In the genomic region with DNA sequence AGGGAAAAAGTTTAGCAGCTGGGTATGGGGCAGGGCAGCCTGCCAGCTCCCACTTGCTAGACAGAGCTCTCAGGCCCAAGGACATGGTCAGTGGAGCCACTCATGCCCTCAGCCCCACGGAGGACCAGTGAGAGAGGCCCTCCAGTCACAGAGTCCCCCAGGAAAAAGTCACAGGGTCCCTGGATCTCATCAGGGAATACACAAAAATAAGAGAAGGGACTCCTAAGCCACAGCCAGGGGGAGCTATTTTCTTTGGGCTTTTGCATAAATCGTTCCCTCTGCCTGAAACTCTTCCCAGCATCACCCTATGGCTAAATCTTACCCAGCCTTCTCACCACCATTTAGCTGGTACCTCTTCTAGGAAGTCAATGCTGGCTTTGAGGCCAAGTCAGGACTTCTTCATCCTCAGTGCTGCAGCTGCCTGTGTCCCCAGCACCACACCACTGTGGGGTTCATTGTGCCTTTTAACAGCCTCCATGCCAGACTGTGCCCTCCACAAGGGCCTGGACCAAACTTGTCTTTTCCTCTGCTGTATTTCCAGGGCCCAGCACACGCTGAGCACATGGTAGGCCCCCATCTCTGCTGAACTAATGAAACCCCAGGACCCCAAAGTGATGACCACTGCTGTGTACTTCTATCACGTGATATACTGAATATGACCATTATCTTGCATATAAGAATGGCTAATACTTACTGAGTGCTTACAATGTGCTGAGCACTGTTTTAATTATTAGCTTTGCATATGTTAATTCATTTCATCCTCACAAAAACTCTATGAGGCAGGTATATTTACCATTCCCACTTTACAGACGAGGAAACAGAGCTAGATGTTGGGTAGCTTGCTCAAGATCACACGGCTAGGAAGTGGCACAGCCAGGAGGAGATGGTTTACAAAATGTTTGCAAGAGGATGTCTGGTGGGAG, we compare ENCODE assay signal across 9 cellular contexts. TPM values are rescaled to one million over a fixed set of nuclear protein-coding genes. Genes with fewer than 3 reads are reported as not detected.
A peak's percentile ranks its signal among the peaks of the same experiment; 100 is the strongest.
DNase-seq lines count a peak whose midpoint lies in the region; ATAC-seq and TF ChIP-seq lines count a peak whose summit lies in the region.
"Had no signal": no experiment of that assay in that cellular context is flagged by ENCODE, and none has a peak within 500 bp of the region (broad histone marks: within the 10 kb centered on the region; RNA-seq: fewer than 3 reads in every experiment).

No MANE protein-coding gene starts in this region.

- no peaks in the 10 kb centered on the region for H3K9me3 ChIP-seq in right cardiac atrium (ENCODE audit: control insufficient read depth, low read length)
- H3K9me3 ChIP-seq in sigmoid colon = no peaks in the 10 kb centered on the region

- no peaks in the 10 kb centered on the region for H3K9me3 Mint-ChIP-seq in activated naive CD8-positive, alpha-beta T cell treated with anti-CD3 and anti-CD28 coated beads, Interleukin-2, amount 10 ng/mL, durations not matched to agents 7 days and 5 days

- peak overlapping the region; percentile 91 for H3K27ac Mint-ChIP-seq in activated naive CD8-positive, alpha-beta T cell treated with anti-CD3 and anti-CD28 coated beads, Interleukin-2, amount 10 ng/mL, durations not matched to agents 7 days and 5 days

- DNase-seq in BJ (ENCODE audit: low read depth) = no peak
- DNase-seq in GM13977 (ENCODE audit: low spot score) = no peak
- peak; percentile 53 to 74 for DNase-seq in NCI-H524 (lab: John Stamatoyannopoulos, UW)
- no peak for DNase-seq in activated naive CD8-positive, alpha-beta T cell treated with anti-CD3 and anti-CD28 coated beads, Interleukin-2, amount 10 ng/mL, durations not matched to agents 7 days and 5 days
- peak in 2 of 3 donors; percentile 9 to 63 for DNase-seq in right cardiac atrium
- DNase-seq in sigmoid colon = peak; percentile 57
- no peak for DNase-seq in ureter (ENCODE audit: low spot score)

- peaks cover 12% of the 10 kb centered on the region for H3K4me1 Mint-ChIP-seq in activated naive CD8-positive, alpha-beta T cell treated with anti-CD3 and anti-CD28 coated beads, Interleukin-2, amount 10 ng/mL, durations not matched to agents 7 days and 5 days

- no peak overlapping the region for H3K27ac ChIP-seq in right cardiac atrium (ENCODE audit: low read length)
- peak overlapping the region; percentile 92 to 99 (median 98) for H3K27ac ChIP-seq in sigmoid colon

- no peak for ATAC-seq in activated naive CD8-positive, alpha-beta T cell treated with anti-CD3 and anti-CD28 coated beads, Interleukin-2, amount 10 ng/mL, durations not matched to agents 7 days and 5 days (ENCODE audit: low read depth)
- no peak for ATAC-seq in right cardiac atrium
- no peak for ATAC-seq in HG02571 (IDR thresholded peaks at IDR 0.05; ENCODE audit: unreplicated experiment)

- POLR2A ChIA-PET in BJ (lab: Charles Lee) = interaction anchor here (0.5 kb wide), 1 partner anchor 621 kb away, joined by 5 read pairs; the partner anchor contains the start of gene SDC4
- POLR2A ChIA-PET in activated naive CD8-positive, alpha-beta T cell treated with anti-CD3 and anti-CD28 coated beads, Interleukin-2, amount 10 ng/mL, durations not matched to agents 7 days and 5 days (lab: Charles Lee) = interaction anchor here (0.6 to 6.0 kb wide), 19 partner anchors 9 to 1325 kb away, joined by 3 to 93 read pairs (median 5); partner anchors contain the start of genes ACOT8, CTSA, DNTTIP1 and ELMO2

- H3K27me3 ChIP-seq in BJ (ENCODE audit: control insufficient read depth, insufficient read depth, low read length) = no peaks in the 10 kb centered on the region
- no peaks in the 10 kb centered on the region for H3K27me3 ChIP-seq in right cardiac atrium (ENCODE audit: control insufficient read depth, insufficient read depth)
- no peaks in the 10 kb centered on the region for H3K27me3 ChIP-seq in sigmoid colon

- 41% methylated on average over 6 of the region's 6 CpGs for WGBS in right cardiac atrium
- WGBS in sigmoid colon, 2 donors = 49% methylated on average over 6 of the region's 6 CpGs

- TF ChIP-seq EP300 in sigmoid colon (IDR thresholded peaks at IDR 0.05) = no peak

- H3K36me3 Mint-ChIP-seq in activated naive CD8-positive, alpha-beta T cell treated with anti-CD3 and anti-CD28 coated beads, Interleukin-2, amount 10 ng/mL, durations not matched to agents 7 days and 5 days = peaks cover 5% of the 10 kb centered on the region

- peak overlapping the region; percentile 90 for H3K4me3 ChIP-seq in BJ (ENCODE audit: low read depth, low read length)
- H3K4me3 ChIP-seq in right cardiac atrium (ENCODE audit: low read length) = peak overlapping the region; percentile 85
- H3K4me3 ChIP-seq in sigmoid colon = peak overlapping the region in 3 of 4 donors; percentile 65 to 83 (median 71)

- H3K4me1 ChIP-seq in right cardiac atrium (ENCODE audit: control insufficient read depth, insufficient read depth, low read length) (no peaks in the 10 kb centered on the region), sigmoid colon (peaks cover 0 to 36% (median 25%) of the 10 kb centered on the region in 4 donors)

- peaks cover 25% of the 10 kb centered on the region for H3K36me3 ChIP-seq in BJ (ENCODE audit: control insufficient read depth, insufficient read depth, low read length)
- H3K36me3 ChIP-seq in sigmoid colon = peaks cover 26 to 47% (median 40%) of the 10 kb centered on the region in 4 donors

- in situ Hi-C loops in GM13977 (cut with MboI; ENCODE audit: low pct_unique_long_range_greater_than_20kb, low sequenced_read_pairs, unreplicated experiment) = no loop called here

- H3K4me3 Mint-ChIP-seq in activated naive CD8-positive, alpha-beta T cell treated with anti-CD3 and anti-CD28 coated beads, Interleukin-2, amount 10 ng/mL, durations not matched to agents 7 days and 5 days = peak overlapping the region; percentile 84

- CTCF ChIA-PET in BJ (lab: Yijun Ruan, JAX) = interaction anchor here (0.6 to 7.1 kb wide), 34 partner anchors 10 to 392 kb away, joined by 3 to 64 read pairs (median 4); partner anchors contain the start of genes CTSA, NEURL2, PCIF1 and UBE2C

- H3K27me3 Mint-ChIP-seq in activated naive CD8-positive, alpha-beta T cell treated with anti-CD3 and anti-CD28 coated beads, Interleukin-2, amount 10 ng/mL, durations not matched to agents 7 days and 5 days = no peaks in the 10 kb centered on the region

- peak; percentile 72 for TF ChIP-seq CTCF in BJ (IDR thresholded peaks at IDR 0.05; ENCODE audit: insufficient read depth, low read depth, low read length)
- peak; percentile 59 for TF ChIP-seq CTCF in GM13977 (IDR thresholded peaks at IDR 0.05; ENCODE audit: extremely low read depth, insufficient read depth, missing control alignments)
- peak in 2 of 4 experiments; percentile 43 to 55 for TF ChIP-seq CTCF in sigmoid colon (IDR thresholded peaks at IDR 0.05)

- no peak for TF ChIP-seq POLR2A in sigmoid colon (IDR thresholded peaks at IDR 0.05)

- intact Hi-C loops in right cardiac atrium (cut with DNase I) = loop anchor here in 3 of 4 donors (10.0 kb wide), 4 partner anchors 75 to 175 kb away; partner anchors contain the start of genes CTSA (in 1 of the 3), DNTTIP1 (in 1 of the 3), NEURL2 (in 1 of the 3) and TNNC2 (in 1 of the 3)
- intact Hi-C loops in sigmoid colon (cut with DNase I) = loop anchor here (5.0 kb wide), 1 partner anchor 138 kb away; the partner anchor contains the start of gene SNX21

RNA-seq across cellular contexts. Expression of gene ZNF335, which starts 2.0 kb away (rescaled TPM):
- polyA plus RNA-seq in BJ (2011; rRNA removed) = 4.5 and 9.9 TPM in 2 replicates
- polyA minus RNA-seq in BJ (2011; rRNA and poly(A)+ RNA removed) = 17.2 and 18.5 TPM in 2 replicates
- total RNA-seq in activated naive CD8-positive, alpha-beta T cell treated with anti-CD3 and anti-CD28 coated beads, Interleukin-2, amount 10 ng/mL, durations not matched to agents 7 days and 5 days = 10 to 100 TPM; 43.3 to 43.7 TPM
- 10 to 100 TPM in 1 of 4 donors, 1 to 10 TPM in 3; 8.2 to 10.1 (median 8.6) TPM for total RNA-seq in right cardiac atrium
- 6.4 TPM for polyA plus RNA-seq in right cardiac atrium
- 10 to 100 TPM; 12.0 to 24.4 (median 14.9) TPM for total RNA-seq in sigmoid colon
- polyA plus RNA-seq in sigmoid colon = 10 to 100 TPM in 1 of 3 donors, 1 to 10 TPM in 2; 5.4 to 17.1 (median 5.5) TPM
- total RNA-seq in ureter = 23.9 TPM

RNA-seq across cellular contexts. Expression of gene PCIF1, which starts 35.5 kb away (rescaled TPM):
- polyA plus RNA-seq in BJ (2011; rRNA removed) (12.7 and 20.9 TPM in 2 replicates), right cardiac atrium (22.2 TPM), sigmoid colon (10 to 100 TPM; 26.4 to 37.8 (median 27.2) TPM)
- 21.4 and 22.6 TPM in 2 replicates for polyA minus RNA-seq in BJ (2011; rRNA and poly(A)+ RNA removed)
- total RNA-seq in activated naive CD8-positive, alpha-beta T cell treated with anti-CD3 and anti-CD28 coated beads, Interleukin-2, amount 10 ng/mL, durations not matched to agents 7 days and 5 days = 10 to 100 TPM; 54.5 to 58.3 TPM
- total RNA-seq in right cardiac atrium (10 to 100 TPM; 28.0 to 31.8 (median 29.6) TPM), sigmoid colon (10 to 100 TPM; 31.4 to 39.3 (median 32.5) TPM), ureter (37.5 TPM)

RNA-seq across cellular contexts. Expression of gene MMP9, which starts 38.7 kb away (rescaled TPM):
- polyA plus RNA-seq in BJ (2011; rRNA removed) (not detected in 2 replicates), right cardiac atrium (0.16 TPM), sigmoid colon (10 to 100 TPM in 1 of 3 donors, 1 to 10 TPM in 1, under 1 TPM in 1; 0.60 to 27.1 (median 2.5) TPM)
- not detected in 2 replicates for polyA minus RNA-seq in BJ (2011; rRNA and poly(A)+ RNA removed)
- 10 to 100 TPM; 18.4 to 21.8 TPM for total RNA-seq in activated naive CD8-positive, alpha-beta T cell treated with anti-CD3 and anti-CD28 coated beads, Interleukin-2, amount 10 ng/mL, durations not matched to agents 7 days and 5 days
- total RNA-seq in right cardiac atrium (under 1 TPM; 0.17 to 0.81 (median 0.27) TPM), sigmoid colon (under 1 TPM in 1 of 4 donors, not detected in 3; 0.27 TPM), ureter (1.4 TPM)
- total RNA-seq: T-helper 2 cell treated with Interferon-gamma antibody and Interleukin-4, amounts not matched to agents 100 ng/mL and 5 ng/mL, for 36 hours had no signal

RNA-seq across cellular contexts. Expression of gene PLTP, which starts 58.0 kb away (rescaled TPM):
- polyA plus RNA-seq in BJ (2011; rRNA removed) (11.3 and 22.0 TPM in 2 replicates), right cardiac atrium (34.3 TPM), sigmoid colon (10 to 100 TPM; 36.6 to 52.0 (median 47.4) TPM)
- 7.3 and 10.0 TPM in 2 replicates for polyA minus RNA-seq in BJ (2011; rRNA and poly(A)+ RNA removed)
- total RNA-seq in activated naive CD8-positive, alpha-beta T cell treated with anti-CD3 and anti-CD28 coated beads, Interleukin-2, amount 10 ng/mL, durations not matched to agents 7 days and 5 days = 1 to 10 TPM; 2.2 to 2.9 TPM
- total RNA-seq in right cardiac atrium (100 to 1,000 TPM in 2 of 4 donors, 10 to 100 TPM in 2; 63.7 to 117 (median 90.4) TPM), sigmoid colon (100 to 1,000 TPM in 3 of 4 donors, 10 to 100 TPM in 1; 68.7 to 296 (median 156) TPM), ureter (101 TPM)

RNA-seq across cellular contexts. Expression of gene SLC12A5, which starts 59.0 kb away (rescaled TPM):
- polyA plus RNA-seq in BJ (2011; rRNA removed) = 0.61 and 0.70 TPM in 2 replicates
- polyA minus RNA-seq in BJ (2011; rRNA and poly(A)+ RNA removed) = 0.15 and 0.33 TPM in 2 replicates
- total RNA-seq in activated naive CD8-positive, alpha-beta T cell treated with anti-CD3 and anti-CD28 coated beads, Interleukin-2, amount 10 ng/mL, durations not matched to agents 7 days and 5 days = 1 to 10 TPM; 1.6 to 1.9 TPM
- 1 to 10 TPM; 1.1 to 4.7 (median 2.6) TPM for total RNA-seq in right cardiac atrium
- polyA plus RNA-seq in right cardiac atrium = 6.6 TPM
- total RNA-seq in sigmoid colon = under 1 TPM in 1 of 4 donors, not detected in 3; 0.14 TPM
- 1 to 10 TPM in 1 of 3 donors, not detected in 2; 1.4 TPM for polyA plus RNA-seq in sigmoid colon
- total RNA-seq in ureter = not detected

Comparison
In these comparisons a context has a peak if more than half of its experiments do, and no peak if none do; other contexts are left out.
1. DNase-seq: peak in NCI-H524 (2 of 2), right cardiac atrium (2 of 3) and sigmoid colon (single experiment); none in BJ (single experiment), GM13977 (single experiment), activated naive CD8-positive, alpha-beta T cell treated with anti-CD3 and anti-CD28 coated beads, Interleukin-2, amount 10 ng/mL, durations not matched to agents 7 days and 5 days (single experiment) and ureter (single experiment).
2. Peak in every context shown above with its lines, with median percentiles within 50 percentile points of each other: H3K4me3 ChIP-seq.